In the genomic region with DNA sequence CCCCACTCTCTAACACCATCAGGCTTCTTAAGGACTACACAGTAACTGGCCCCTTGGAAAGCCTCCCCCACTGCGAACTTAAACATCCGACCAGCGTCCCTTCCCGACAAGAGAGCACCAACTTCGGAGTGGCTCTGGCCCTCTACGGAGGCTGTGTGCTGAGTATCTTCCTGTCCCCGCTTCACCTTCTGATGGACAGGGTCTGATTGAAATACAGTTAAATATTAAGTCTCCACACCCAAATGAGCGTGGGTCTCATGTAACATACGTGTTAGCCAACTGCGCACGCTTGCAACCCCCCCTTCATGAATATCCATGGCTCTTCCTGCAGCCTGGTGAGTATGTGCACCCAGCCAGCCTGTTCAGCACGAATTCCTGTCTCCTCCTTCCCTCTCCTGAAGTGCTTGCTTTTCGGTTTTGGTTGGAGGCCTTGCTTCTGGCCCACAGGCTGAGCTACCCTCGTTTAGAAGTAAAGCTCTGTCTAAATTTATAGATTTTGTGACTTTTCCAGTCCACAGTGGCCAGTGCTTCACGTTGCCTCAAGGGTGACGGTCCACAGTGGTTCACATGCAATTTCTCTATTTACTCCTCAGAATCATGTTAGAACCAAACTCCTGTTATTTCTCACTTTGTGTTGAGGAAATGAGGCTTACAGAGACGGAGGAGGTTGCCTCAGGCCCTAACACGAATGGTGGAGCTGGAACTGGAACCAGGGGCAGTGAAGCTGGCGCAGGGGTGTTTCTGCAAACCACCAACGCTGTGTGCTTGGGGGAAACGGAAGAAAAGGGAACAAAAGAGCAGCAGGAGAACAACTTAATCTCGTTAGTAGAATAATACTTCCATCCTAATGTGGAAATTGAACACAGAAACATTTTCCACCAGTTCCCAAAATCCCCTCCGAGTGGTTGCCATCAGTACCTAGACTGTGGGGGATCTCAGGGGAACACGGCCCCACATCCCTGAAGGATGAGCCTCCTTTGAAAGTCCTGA, we compare ENCODE assay signal across 20 cellular contexts.
DNase-seq lines count a peak whose midpoint lies in the region; ATAC-seq and TF ChIP-seq lines count a peak whose summit lies in the region.
"Had no signal": no experiment of that assay in that cellular context is flagged by ENCODE, and none has a peak within 500 bp of the region (broad histone marks: within the 10 kb centered on the region; RNA-seq: fewer than 3 reads in every experiment).

No MANE protein-coding gene starts in this region.

- DNase-seq in cardiac septum (ENCODE audit: low spot score) (peak; percentile 35), left ventricle myocardium inferior (no peak), colonic mucosa (peak; percentile 12), mesothelial cell of epicardium (ENCODE audit: low spot score in 2 of 2, unreplicated experiment in 2 of 2) (peak in 1 of 2 experiments; percentile 2), NCI-H82 treated with DMSO at 0.1 percent for 48 hours (lab: John Stamatoyannopoulos, UW; ENCODE audit: unreplicated experiment) (no peak), NCI-H446 (lab: John Stamatoyannopoulos, UW) (no peak)
- no peak for DNase-seq in activated CD4-positive, CD25-positive, alpha-beta regulatory T cell (lab: John Stamatoyannopoulos, UW)
- DNase-seq: DMS 273 treated with DMSO at 0.1 percent for 48 hours; GOT3; HFFc6; Karpas-422; MG63; NCI-H1092 treated with DMSO at 0.1 percent for 48 hours; NCI-H1694; NCI-H226; NCI-H69; NK-92 treated with Interleukin-12 subunit alpha and Interleukin-12 subunit beta, amount 100 ng/mL, for 24 hours; SHP77 had no signal

- peaks cover 43% of the 10 kb centered on the region for H3K27me3 ChIP-seq in left ventricle myocardium inferior (ENCODE audit: low read depth)
- H3K27me3 ChIP-seq in colonic mucosa, result no peaks in the 10 kb centered on the region
- H3K27me3 ChIP-seq: MG63 had no signal

- peaks cover 2% of the 10 kb centered on the region for H3K27me3 Mint-ChIP-seq in mesothelial cell of epicardium (ENCODE audit: low read depth)

- no peak overlapping the region for H3K9ac ChIP-seq in colonic mucosa (ENCODE audit: low read depth in 2 of 2, low read length in 2 of 2)

- H3K9me3 ChIP-seq in left ventricle myocardium inferior (replicated peaks), result no peaks in the 10 kb centered on the region
- H3K9me3 ChIP-seq in colonic mucosa, result no peaks in the 10 kb centered on the region
- H3K9me3 ChIP-seq: MG63 had no signal

- H3K4me1 ChIP-seq in left ventricle myocardium inferior, result no peaks in the 10 kb centered on the region
- H3K4me1 ChIP-seq in colonic mucosa, result no peaks in the 10 kb centered on the region

- no peak overlapping the region for H3K27ac ChIP-seq in left ventricle myocardium inferior (replicated peaks)
- no peak overlapping the region for H3K27ac ChIP-seq in colonic mucosa
- H3K27ac ChIP-seq: C4-2B had no signal

- intact Hi-C loops in cardiac septum (cut with DNase I) (no loop called here), left ventricle myocardium inferior (cut with micrococcal nuclease) (no loop called here), colonic mucosa (cut with DNase I) (no loop called here)

- no peak for TF ChIP-seq CTCF in left ventricle myocardium inferior (IDR thresholded peaks at IDR 0.05; ENCODE audit: borderline replicate concordance)
- no peak for TF ChIP-seq CTCF in colonic mucosa (IDR thresholded peaks at IDR 0.05)
- TF ChIP-seq CTCF in mesothelial cell of epicardium (IDR thresholded peaks at IDR 0.05; ENCODE audit: unreplicated experiment), result no peak

- no peak overlapping the region for H3K4me3 Mint-ChIP-seq in mesothelial cell of epicardium
- H3K4me3 Mint-ChIP-seq: HFFc6 had no signal

- H3K36me3 ChIP-seq in left ventricle myocardium inferior (no peaks in the 10 kb centered on the region), colonic mucosa (no peaks in the 10 kb centered on the region)
- H3K36me3 ChIP-seq: MG63 had no signal

- peak overlapping the region; percentile 68 for H3K27ac Mint-ChIP-seq in mesothelial cell of epicardium
- H3K27ac Mint-ChIP-seq: HFFc6 had no signal

- H3K9me3 Mint-ChIP-seq in mesothelial cell of epicardium, result peaks cover 5% of the 10 kb centered on the region

- no peak for ATAC-seq in HG02588 (IDR thresholded peaks at IDR 0.05; ENCODE audit: unreplicated experiment)

- H3K4me1 Mint-ChIP-seq in mesothelial cell of epicardium, result peaks cover 8% of the 10 kb centered on the region

- no peaks in the 10 kb centered on the region for H3K36me3 Mint-ChIP-seq in mesothelial cell of epicardium

- H3K4me3 ChIP-seq in left ventricle myocardium inferior (no peak overlapping the region), colonic mucosa (no peak overlapping the region)
- H3K4me3 ChIP-seq: MG63 had no signal

Comparison
In these comparisons a context has a peak if more than half of its experiments do, and no peak if none do; other contexts are left out.
1. DNase-seq: peak in cardiac septum (single experiment) and colonic mucosa (single experiment); none in left ventricle myocardium inferior (single experiment), NCI-H82 treated with DMSO at 0.1 percent for 48 hours (single experiment), NCI-H446 (0 of 2) and activated CD4-positive, CD25-positive, alpha-beta regulatory T cell (0 of 4).